ENCODE assay signal across 17 cellular contexts in genomic region chr2:27714053-27714452, GRCh38. TPM values are rescaled to one million over a fixed set of nuclear protein-coding genes. Genes with fewer than 3 reads are reported as not detected.
DNase-seq lines count a peak whose midpoint lies in the region; ATAC-seq and TF ChIP-seq lines count a peak whose summit lies in the region.
"Had no signal": no experiment of that assay in that cellular context is flagged by ENCODE, and none has a peak within 500 bp of the region (broad histone marks: within the 10 kb centered on the region; RNA-seq: fewer than 3 reads in every experiment).

No MANE protein-coding gene starts in this region.

- no peak overlapping the region for H3K4me3 ChIP-seq in cardiac muscle cell
- H3K4me3 ChIP-seq in KMS-11 (IDR thresholded peaks at IDR 0.05; ENCODE audit: insufficient read depth, low read depth, low read length), result no peak overlapping the region
- no peak overlapping the region for H3K4me3 ChIP-seq in smooth muscle cell
- H3K4me3 ChIP-seq: suprapubic skin had no signal

- peaks cover 28% of the 10 kb centered on the region for H3K4me1 ChIP-seq in cardiac muscle cell (ENCODE audit: low read depth)
- peaks cover 71% of the 10 kb centered on the region for H3K4me1 ChIP-seq in KMS-11 (ENCODE audit: low read depth, poor library complexity, severe bottlenecking)
- H3K4me1 ChIP-seq in smooth muscle cell (ENCODE audit: low read depth), result peaks cover 11% of the 10 kb centered on the region

- H3K9ac ChIP-seq in KMS-11, result no peak overlapping the region
- H3K9ac ChIP-seq in smooth muscle cell (ENCODE audit: low read depth), result no peak overlapping the region

- ATAC-seq in left cardiac atrium (no peak), omental fat pad (ENCODE audit: low FRiP score) (no peak)
- ATAC-seq: activated CD4-positive, CD25-positive, alpha-beta regulatory T cell treated with anti-CD3 and anti-CD28 coated beads, Interleukin-2, amount 50 U/mL, for 24 hours had no signal

- H3K9me3 ChIP-seq in cardiac muscle cell (ENCODE audit: low read depth), result no peaks in the 10 kb centered on the region
- no peaks in the 10 kb centered on the region for H3K9me3 ChIP-seq in smooth muscle cell (replicated peaks; ENCODE audit: low read depth)
- H3K9me3 ChIP-seq: suprapubic skin had no signal

- H3K27me3 Mint-ChIP-seq in glutamatergic neuron (ENCODE audit: unreplicated experiment), result peaks cover 8% of the 10 kb centered on the region

- intact Hi-C loops in left cardiac atrium (cut with DNase I), result no loop called here

- H3K36me3 Mint-ChIP-seq in glutamatergic neuron (ENCODE audit: unreplicated experiment), result no peaks in the 10 kb centered on the region
- H3K36me3 Mint-ChIP-seq: activated naive CD4-positive, alpha-beta T cell treated with anti-CD3 and anti-CD28 coated beads, Interleukin-2, amount 10 ng/mL, durations not matched to agents 7 days and 5 days had no signal

- H3K27ac Mint-ChIP-seq in glutamatergic neuron (ENCODE audit: unreplicated experiment), result no peak overlapping the region

- no peak for TF ChIP-seq CTCF in cardiac muscle cell (IDR thresholded peaks at IDR 0.05; ENCODE audit: low read depth, low read length)
- TF ChIP-seq CTCF in KMS-11 (conservative IDR thresholded peaks at IDR 0.05; ENCODE audit: low read depth, low read length), result no peak
- no peak for TF ChIP-seq CTCF in glutamatergic neuron (IDR thresholded peaks at IDR 0.05; ENCODE audit: partially characterized antibody, unreplicated experiment)
- TF ChIP-seq CTCF in smooth muscle cell (IDR thresholded peaks at IDR 0.05; ENCODE audit: borderline replicate concordance, insufficient read depth, poor library complexity, severe bottlenecking), result no peak
- no peak for TF ChIP-seq CTCF in omental fat pad (IDR thresholded peaks at IDR 0.05)

- H4K20me1 ChIP-seq in KMS-11 (ENCODE audit: insufficient read depth) (no peaks in the 10 kb centered on the region), smooth muscle cell (ENCODE audit: low read depth) (no peaks in the 10 kb centered on the region)

- H3K9me3 Mint-ChIP-seq in glutamatergic neuron (ENCODE audit: unreplicated experiment), result peaks cover 12% of the 10 kb centered on the region
- H3K9me3 Mint-ChIP-seq: activated naive CD4-positive, alpha-beta T cell treated with anti-CD3 and anti-CD28 coated beads, Interleukin-2, amount 10 ng/mL, durations not matched to agents 7 days and 5 days had no signal

- DNase-seq in cardiac muscle cell (ENCODE audit: low read depth in 1 of 2, low spot score in 1 of 2), result no peak
- no peak for DNase-seq in left cardiac atrium
- no peak for DNase-seq in glutamatergic neuron
- no peak for DNase-seq in smooth muscle cell (lab: John Stamatoyannopoulos, UW; ENCODE audit: unreplicated experiment)
- no peak for DNase-seq in NCI-H128 (lab: John Stamatoyannopoulos, UW; ENCODE audit: unreplicated experiment)
- DNase-seq in middle frontal gyrus (ENCODE audit: extremely low spot score, low spot score), result no peak
- DNase-seq in omental fat pad (ENCODE audit: low spot score), result no peak
- DNase-seq: activated naive CD4-positive, alpha-beta T cell treated with anti-CD3 and anti-CD28 coated beads, Interleukin-2, amount 10 ng/mL, durations not matched to agents 7 days and 5 days; caudate nucleus; effector CD8-positive, alpha-beta T cell; hypothalamus; NCI-H2029; NCI-H510A treated with DMSO at 0.1 percent for 48 hours; stimulated activated CD4-positive, alpha-beta T cell treated with anti-CD3 and anti-CD28 coated beads, Interleukin-4, amount 100 ng/mL, for 24 hours had no signal

- no peaks in the 10 kb centered on the region for H3K27me3 ChIP-seq in cardiac muscle cell
- H3K27me3 ChIP-seq in KMS-11 (ENCODE audit: insufficient read depth, low read depth), result no peaks in the 10 kb centered on the region
- no peaks in the 10 kb centered on the region for H3K27me3 ChIP-seq in smooth muscle cell (ENCODE audit: low read depth)
- H3K27me3 ChIP-seq: suprapubic skin had no signal

- no peaks in the 10 kb centered on the region for H3F3A ChIP-seq in smooth muscle cell (ENCODE audit: low read depth)

- no peaks in the 10 kb centered on the region for H3K79me2 ChIP-seq in KMS-11 (ENCODE audit: insufficient read depth, low read depth)
- H3K79me2 ChIP-seq in smooth muscle cell (ENCODE audit: low read depth), result no peaks in the 10 kb centered on the region

- 90% methylated on average over 8 of the region's 8 CpGs for WGBS in smooth muscle cell (ENCODE audit: low lambda C conversion rate)

- H3K27ac ChIP-seq in cardiac muscle cell (peak overlapping the region; percentile 95), KMS-11 (peak overlapping the region; percentile 75; the same call in 1 of the 2 replicates), smooth muscle cell (ENCODE audit: low read depth) (peak overlapping the region; percentile 68)
- H3K27ac ChIP-seq: suprapubic skin had no signal

- H3K36me3 ChIP-seq in cardiac muscle cell (no peaks in the 10 kb centered on the region), KMS-11 (ENCODE audit: insufficient read depth) (no peaks in the 10 kb centered on the region), smooth muscle cell (ENCODE audit: low read depth) (no peaks in the 10 kb centered on the region)
- H3K36me3 ChIP-seq: suprapubic skin had no signal

- H3K4me3 Mint-ChIP-seq in glutamatergic neuron (ENCODE audit: unreplicated experiment), result peak overlapping the region; percentile 81

- H3K4me2 ChIP-seq in KMS-11 (peak overlapping the region; percentile 98), smooth muscle cell (no peak overlapping the region)

- peaks cover 15% of the 10 kb centered on the region for H3K4me1 Mint-ChIP-seq in glutamatergic neuron (ENCODE audit: low read depth, unreplicated experiment)

- H2AFZ ChIP-seq in KMS-11 (ENCODE audit: low read depth) (no peak overlapping the region; the same call in 1 of the 2 replicates), smooth muscle cell (ENCODE audit: low read depth) (no peak overlapping the region)

RNA-seq across cellular contexts. Expression of gene SLC4A1AP, which starts 50.4 kb away (rescaled TPM):
- total RNA-seq in cardiac muscle cell (30.2 and 34.8 TPM in 2 replicates), left cardiac atrium (10 to 100 TPM; 16.5 to 20.7 TPM), glutamatergic neuron (ENCODE audit: unreplicated experiment) (24.7 TPM), smooth muscle cell (27.5 and 28.7 TPM in 2 replicates), omental fat pad (10 to 100 TPM; 16.1 to 24.1 (median 20.4) TPM)
- polyA plus RNA-seq in cardiac muscle cell (35.9 and 40.3 TPM in 2 replicates), smooth muscle cell (26.2 and 29.7 TPM in 2 replicates)

RNA-seq across cellular contexts. Expression of gene SUPT7L, which starts 50.6 kb away (rescaled TPM):
- total RNA-seq in cardiac muscle cell (37.8 and 38.0 TPM in 2 replicates), left cardiac atrium (10 to 100 TPM; 22.6 to 23.6 TPM), glutamatergic neuron (ENCODE audit: unreplicated experiment) (47.4 TPM), smooth muscle cell (27.6 and 29.8 TPM in 2 replicates), omental fat pad (10 to 100 TPM; 24.9 to 32.9 (median 28.0) TPM)
- polyA plus RNA-seq in cardiac muscle cell (34.3 and 38.3 TPM in 2 replicates), smooth muscle cell (18.9 and 27.9 TPM in 2 replicates)

RNA-seq across cellular contexts. Expression of gene MRPL33, which starts 57.5 kb away (rescaled TPM):
- total RNA-seq in cardiac muscle cell, result 46.6 and 78.6 TPM in 2 replicates
- 240 and 271 TPM in 2 replicates for polyA plus RNA-seq in cardiac muscle cell
- 100 to 1,000 TPM; 198 to 226 TPM for total RNA-seq in left cardiac atrium
- total RNA-seq in glutamatergic neuron (ENCODE audit: unreplicated experiment), result 54.2 TPM
- 94.5 and 142 TPM in 2 replicates for total RNA-seq in smooth muscle cell
- 192 and 193 TPM in 2 replicates for polyA plus RNA-seq in smooth muscle cell
- 100 to 1,000 TPM; 109 to 130 (median 116) TPM for total RNA-seq in omental fat pad
